Comparison of ENCODE assay signal across 1 cellular context in genomic region chr11:32312206-32312817, GRCh38.
TF ChIP-seq lines count a peak whose summit lies in the region.

No MANE protein-coding gene starts in this region.

TF ChIP-seq in SK-N-SH, 30 proteins besides CTCF, POLR2A, EP300 and RAD21 (continued from another document):
- TF ChIP-seq EZH2phosphoT487 (IDR thresholded peaks at IDR 0.05; ENCODE audit: borderline replicate concordance, low read depth): no peak
- no peak for TF ChIP-seq YY1 (IDR thresholded peaks at IDR 0.05; ENCODE audit: low read depth)
- no peak for TF ChIP-seq FOSL2 (IDR thresholded peaks at IDR 0.05; ENCODE audit: borderline replicate concordance, low read depth)
- no peak for TF ChIP-seq USF2 (IDR thresholded peaks at IDR 0.05; ENCODE audit: borderline replicate concordance, low read depth, low read length)
- no peak for TF ChIP-seq NFIC (IDR thresholded peaks at IDR 0.05; ENCODE audit: borderline replicate concordance)
- no peak for TF ChIP-seq FOXJ3 (CRISPR knock-in tag; IDR thresholded peaks at IDR 0.05)
- no peak for TF ChIP-seq GABPA (IDR thresholded peaks at IDR 0.05; ENCODE audit: low read depth)
- no peak for TF ChIP-seq GATA2 (CRISPR knock-in tag; IDR thresholded peaks at IDR 0.05)
- no peak for TF ChIP-seq SIN3A (IDR thresholded peaks at IDR 0.05; ENCODE audit: borderline replicate concordance, low read depth, low read length)
- no peak for TF ChIP-seq NRF1 (IDR thresholded peaks at IDR 0.05; ENCODE audit: low read depth, low read length)
- TF ChIP-seq MAX (IDR thresholded peaks at IDR 0.05; ENCODE audit: low read depth): no peak
